ENCODE assay signal across 1 cellular context in the genomic region with DNA sequence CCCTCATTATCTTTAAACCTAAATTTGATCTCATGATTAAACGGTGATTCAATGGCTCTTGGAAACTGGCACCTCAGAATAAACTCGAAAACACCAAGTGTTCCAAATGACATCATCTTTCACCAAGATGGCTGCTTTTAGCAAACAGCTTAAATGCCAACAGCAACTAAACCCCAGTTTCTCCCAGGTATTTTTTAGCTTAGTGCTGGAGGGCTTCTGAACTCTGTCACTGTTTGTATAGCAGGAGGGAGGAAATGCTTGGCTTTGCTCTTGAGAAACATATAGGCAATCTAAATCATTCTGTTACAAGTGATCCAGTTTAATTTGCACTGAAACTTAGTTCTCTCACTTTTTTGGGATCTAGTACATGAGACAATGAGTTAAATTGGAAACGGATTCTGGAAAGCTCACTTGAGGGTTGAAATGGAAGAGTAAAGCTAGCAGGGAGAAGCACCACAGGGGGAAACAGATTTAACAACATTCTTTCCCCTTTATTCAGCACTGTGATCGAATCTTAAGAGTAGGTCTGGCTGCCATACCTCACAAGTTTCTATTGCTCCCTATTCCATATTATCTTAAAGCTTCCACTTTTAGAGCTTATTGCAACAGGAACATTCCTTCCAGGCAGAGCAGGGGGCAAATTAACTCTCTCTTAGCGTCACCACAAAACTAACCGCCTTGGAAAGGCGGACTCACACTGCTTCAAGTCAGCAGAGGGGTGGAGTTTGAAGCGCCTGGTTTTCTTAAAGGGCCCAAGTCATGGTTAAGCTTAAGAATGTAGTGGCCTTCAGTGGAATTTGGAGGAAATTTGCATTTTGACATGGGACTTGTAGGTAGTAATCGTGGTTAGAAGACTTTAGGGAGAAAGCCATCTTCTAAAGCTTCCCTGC.
TF ChIP-seq lines count a peak whose summit lies in the region.

No MANE protein-coding gene starts in this region.

TF ChIP-seq in HCT116, 20 proteins besides CTCF, POLR2A, EP300 and RAD21 (continued from another document):
- TF ChIP-seq, protein P1, sequence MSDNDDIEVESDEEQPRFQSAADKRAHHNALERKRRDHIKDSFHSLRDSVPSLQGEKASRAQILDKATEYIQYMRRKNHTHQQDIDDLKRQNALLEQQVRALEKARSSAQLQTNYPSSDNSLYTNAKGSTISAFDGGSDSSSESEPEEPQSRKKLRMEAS (IDR thresholded peaks at IDR 0.05) = peak; percentile 63
- TF ChIP-seq SIN3A (IDR thresholded peaks at IDR 0.05; ENCODE audit: low read depth) (peak; percentile 79), JUND (IDR thresholded peaks at IDR 0.05) (no peak), TCF7L2 (IDR thresholded peaks at IDR 0.05; ENCODE audit: borderline replicate concordance, extremely low read depth, insufficient read depth, insufficient read length) (no peak), SP1 (IDR thresholded peaks at IDR 0.05; ENCODE audit: low read depth) (peak; percentile 56), POLR2AphosphoS5 (IDR thresholded peaks at IDR 0.05; ENCODE audit: low read depth, low read length) (peak; percentile 95), ZFX (IDR thresholded peaks at IDR 0.05) (no peak), FOSL1 (IDR thresholded peaks at IDR 0.05; ENCODE audit: low read depth) (0 out of 2 replicates have a peak, but pooled peaks have one; percentile 15), CEBPB (IDR thresholded peaks at IDR 0.05; ENCODE audit: low read depth) (peak; percentile 44; the same call in 1 of the 2 replicates), EGR1 (IDR thresholded peaks at IDR 0.05; ENCODE audit: low read depth) (no peak), SRF (IDR thresholded peaks at IDR 0.05; ENCODE audit: low read depth) (no peak), CBX3 (IDR thresholded peaks at IDR 0.05; ENCODE audit: low read depth) (peak; percentile 57; the same call in 1 of the 2 replicates), YY1 (IDR thresholded peaks at IDR 0.05; ENCODE audit: extremely low read depth, insufficient replicate concordance, low read depth, low read length) (peak; percentile 71), ELF1 (IDR thresholded peaks at IDR 0.05; ENCODE audit: borderline replicate concordance, low read depth) (no peak), ZNF274 (IDR thresholded peaks at IDR 0.05; ENCODE audit: low read depth, low read length) (no peak)
- TF ChIP-seq, protein P2, sequence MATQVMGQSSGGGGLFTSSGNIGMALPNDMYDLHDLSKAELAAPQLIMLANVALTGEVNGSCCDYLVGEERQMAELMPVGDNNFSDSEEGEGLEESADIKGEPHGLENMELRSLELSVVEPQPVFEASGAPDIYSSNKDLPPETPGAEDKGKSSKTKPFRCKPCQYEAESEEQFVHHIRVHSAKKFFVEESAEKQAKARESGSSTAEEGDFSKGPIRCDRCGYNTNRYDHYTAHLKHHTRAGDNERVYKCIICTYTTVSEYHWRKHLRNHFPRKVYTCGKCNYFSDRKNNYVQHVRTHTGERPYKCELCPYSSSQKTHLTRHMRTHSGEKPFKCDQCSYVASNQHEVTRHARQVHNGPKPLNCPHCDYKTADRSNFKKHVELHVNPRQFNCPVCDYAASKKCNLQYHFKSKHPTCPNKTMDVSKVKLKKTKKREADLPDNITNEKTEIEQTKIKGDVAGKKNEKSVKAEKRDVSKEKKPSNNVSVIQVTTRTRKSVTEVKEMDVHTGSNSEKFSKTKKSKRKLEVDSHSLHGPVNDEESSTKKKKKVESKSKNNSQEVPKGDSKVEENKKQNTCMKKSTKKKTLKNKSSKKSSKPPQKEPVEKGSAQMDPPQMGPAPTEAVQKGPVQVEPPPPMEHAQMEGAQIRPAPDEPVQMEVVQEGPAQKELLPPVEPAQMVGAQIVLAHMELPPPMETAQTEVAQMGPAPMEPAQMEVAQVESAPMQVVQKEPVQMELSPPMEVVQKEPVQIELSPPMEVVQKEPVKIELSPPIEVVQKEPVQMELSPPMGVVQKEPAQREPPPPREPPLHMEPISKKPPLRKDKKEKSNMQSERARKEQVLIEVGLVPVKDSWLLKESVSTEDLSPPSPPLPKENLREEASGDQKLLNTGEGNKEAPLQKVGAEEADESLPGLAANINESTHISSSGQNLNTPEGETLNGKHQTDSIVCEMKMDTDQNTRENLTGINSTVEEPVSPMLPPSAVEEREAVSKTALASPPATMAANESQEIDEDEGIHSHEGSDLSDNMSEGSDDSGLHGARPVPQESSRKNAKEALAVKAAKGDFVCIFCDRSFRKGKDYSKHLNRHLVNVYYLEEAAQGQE (IDR thresholded peaks at IDR 0.05; ENCODE audit: low read depth) = no peak
- TF ChIP-seq, protein P3, sequence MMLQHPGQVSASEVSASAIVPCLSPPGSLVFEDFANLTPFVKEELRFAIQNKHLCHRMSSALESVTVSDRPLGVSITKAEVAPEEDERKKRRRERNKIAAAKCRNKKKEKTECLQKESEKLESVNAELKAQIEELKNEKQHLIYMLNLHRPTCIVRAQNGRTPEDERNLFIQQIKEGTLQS (IDR thresholded peaks at IDR 0.05) = no peak
- TF ChIP-seq, protein P4, sequence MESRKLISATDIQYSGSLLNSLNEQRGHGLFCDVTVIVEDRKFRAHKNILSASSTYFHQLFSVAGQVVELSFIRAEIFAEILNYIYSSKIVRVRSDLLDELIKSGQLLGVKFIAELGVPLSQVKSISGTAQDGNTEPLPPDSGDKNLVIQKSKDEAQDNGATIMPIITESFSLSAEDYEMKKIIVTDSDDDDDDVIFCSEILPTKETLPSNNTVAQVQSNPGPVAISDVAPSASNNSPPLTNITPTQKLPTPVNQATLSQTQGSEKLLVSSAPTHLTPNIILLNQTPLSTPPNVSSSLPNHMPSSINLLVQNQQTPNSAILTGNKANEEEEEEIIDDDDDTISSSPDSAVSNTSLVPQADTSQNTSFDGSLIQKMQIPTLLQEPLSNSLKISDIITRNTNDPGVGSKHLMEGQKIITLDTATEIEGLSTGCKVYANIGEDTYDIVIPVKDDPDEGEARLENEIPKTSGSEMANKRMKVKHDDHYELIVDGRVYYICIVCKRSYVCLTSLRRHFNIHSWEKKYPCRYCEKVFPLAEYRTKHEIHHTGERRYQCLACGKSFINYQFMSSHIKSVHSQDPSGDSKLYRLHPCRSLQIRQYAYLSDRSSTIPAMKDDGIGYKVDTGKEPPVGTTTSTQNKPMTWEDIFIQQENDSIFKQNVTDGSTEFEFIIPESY (IDR thresholded peaks at IDR 0.05; ENCODE audit: extremely low read depth, insufficient replicate concordance, low read length) = no peak
